Comparison of ENCODE assay signal across 8 cellular contexts in genomic region chr6:29722773-29723665, GRCh38. TPM values are rescaled to one million over a fixed set of nuclear protein-coding genes. Genes with fewer than 3 reads are reported as not detected.
DNase-seq lines count a peak whose midpoint lies in the region; ATAC-seq and TF ChIP-seq lines count a peak whose summit lies in the region.

Gene HLA-F, plus strand, starts transcription at chr6:29723434. Its CDS starts 30 bp downstream, at chr6:29723464.

- H3K4me3 Mint-ChIP-seq in activated naive CD4-positive, alpha-beta T cell treated with anti-CD3 and anti-CD28 coated beads, Interleukin-2, amount 50 U/mL, for 24 hours: peak within 1 kb of the TSS; percentile 95

- no peak for TF ChIP-seq CTCF in C4-2B (conservative IDR thresholded peaks at IDR 0.05)

- peak within 1 kb of the TSS; percentile 86 for H3K4me3 ChIP-seq in SJSA1

- peak within 1 kb of the TSS; percentile 95 for H3K27ac Mint-ChIP-seq in activated naive CD4-positive, alpha-beta T cell treated with anti-CD3 and anti-CD28 coated beads, Interleukin-2, amount 50 U/mL, for 24 hours

- DNase-seq in SJSA1 (ENCODE audit: low read depth in 1 of 2, low spot score in 2 of 2) (peak; percentile 85 to 88), glomerular visceral epithelial cell (ENCODE audit: extremely low spot score) (peak; percentile 84), occipital lobe (lab: John Stamatoyannopoulos, UW) (peak; percentile 82), substantia nigra (lab: John Stamatoyannopoulos, UW) (peak in 45 of 49 donors; percentile 13 to 88 (median 56))

- peaks cover 56% of the 10 kb centered on the region for H3K4me1 Mint-ChIP-seq in activated naive CD4-positive, alpha-beta T cell treated with anti-CD3 and anti-CD28 coated beads, Interleukin-2, amount 50 U/mL, for 24 hours

- H3K4me1 ChIP-seq in SJSA1 (replicated peaks): peaks cover 15% of the 10 kb centered on the region

- H3K27me3 ChIP-seq in SJSA1 (replicated peaks): no peaks in the 10 kb centered on the region

- ATAC-seq in GM19351 (IDR thresholded peaks at IDR 0.05; ENCODE audit: unreplicated experiment) (peak; percentile 86), HG03469 (IDR thresholded peaks at IDR 0.05; ENCODE audit: unreplicated experiment) (peak; percentile 73)

- H3K27ac ChIP-seq in C4-2B (peak within 1 kb of the TSS; percentile 24; the same call in 1 of the 2 replicates), SJSA1 (peak within 1 kb of the TSS; percentile 83), substantia nigra (ENCODE audit: low read depth, low read length, poor library complexity, severe bottlenecking) (peak within 1 kb of the TSS; percentile 64)

- H3K27me3 Mint-ChIP-seq in activated naive CD4-positive, alpha-beta T cell treated with anti-CD3 and anti-CD28 coated beads, Interleukin-2, amount 50 U/mL, for 24 hours: no peaks in the 10 kb centered on the region

- peaks cover 47% of the 10 kb centered on the region for H3K36me3 ChIP-seq in SJSA1

- 0 out of 2 replicates have a peak, but pooled peaks cover 3% of the 10 kb centered on the region for H3K9me3 ChIP-seq in SJSA1 (replicated peaks)

- no peaks in the 10 kb centered on the region for H3K9me3 Mint-ChIP-seq in activated naive CD4-positive, alpha-beta T cell treated with anti-CD3 and anti-CD28 coated beads, Interleukin-2, amount 50 U/mL, for 24 hours

- H3K36me3 Mint-ChIP-seq in activated naive CD4-positive, alpha-beta T cell treated with anti-CD3 and anti-CD28 coated beads, Interleukin-2, amount 50 U/mL, for 24 hours: peaks cover 22% of the 10 kb centered on the region

RNA-seq across cellular contexts. Expression of gene HLA-F, which starts in this region (rescaled TPM):
- 137 and 176 TPM in 2 replicates for total RNA-seq in SJSA1 (2014; rRNA removed; shearing (Covaris generic))
- total RNA-seq in occipital lobe: 1.4 TPM

Comparison
In these comparisons a context has a peak if more than half of its experiments do, and no peak if none do; other contexts are left out.
1. Peak in every context shown above with its lines: DNase-seq, ATAC-seq, H3K4me3 ChIP-seq and H3K27ac ChIP-seq.
2. RNA of gene HLA-F (total RNA-seq): 137 to 176 TPM in SJSA1; 1.4 TPM in occipital lobe (single experiment); every median in the first group is over 10 times any median in the second.
3. H3K27ac ChIP-seq: peak in every context shown above with its lines; median percentile 83 in SJSA1; 64 in substantia nigra; 24 in C4-2B.